In genomic region chr12:28190321-28191017, GRCh38 we compare ENCODE assay signal across 8 cellular contexts. TPM values are rescaled to one million over a fixed set of nuclear protein-coding genes. Genes with fewer than 3 reads are reported as not detected.
DNase-seq lines count a peak whose midpoint lies in the region; ATAC-seq and TF ChIP-seq lines count a peak whose summit lies in the region.

A gene with protein sequence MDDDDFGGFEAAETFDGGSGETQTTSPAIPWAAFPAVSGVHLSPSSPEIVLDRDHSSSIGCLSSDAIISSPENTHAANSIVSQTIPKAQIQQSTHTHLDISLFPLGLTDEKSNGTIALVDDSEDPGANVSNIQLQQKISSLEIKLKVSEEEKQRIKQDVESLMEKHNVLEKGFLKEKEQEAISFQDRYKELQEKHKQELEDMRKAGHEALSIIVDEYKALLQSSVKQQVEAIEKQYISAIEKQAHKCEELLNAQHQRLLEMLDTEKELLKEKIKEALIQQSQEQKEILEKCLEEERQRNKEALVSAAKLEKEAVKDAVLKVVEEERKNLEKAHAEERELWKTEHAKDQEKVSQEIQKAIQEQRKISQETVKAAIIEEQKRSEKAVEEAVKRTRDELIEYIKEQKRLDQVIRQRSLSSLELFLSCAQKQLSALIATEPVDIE (plus strand): TSS chr12:28190456. CDS start chr12:28257216, 66,760 bp downstream.

- DNase-seq in NCI-H1092 treated with DMSO at 0.1 percent for 48 hours (lab: John Stamatoyannopoulos, UW) (peak; percentile 70), T follicular helper cell (ENCODE audit: low read depth) (peak; percentile 90), adipocyte (ENCODE audit: low read depth) (peak; percentile 89), heart left ventricle (peak; percentile 86 to 92 (median 88)), posterior vena cava (ENCODE audit: low spot score) (peak; percentile 96), upper lobe of right lung (peak; percentile 96)

- ATAC-seq in HG02623 (IDR thresholded peaks at IDR 0.05; ENCODE audit: unreplicated experiment) (peak; percentile 90), heart left ventricle (peak; percentile 91 to 96 (median 93)), upper lobe of right lung (peak; percentile 96)

- peak in 1 of 2 donors; percentile 53 for TF ChIP-seq POLR2A in heart left ventricle (IDR thresholded peaks at IDR 0.05)

- H3K27me3 ChIP-seq in adipocyte (replicated peaks; ENCODE audit: control insufficient read depth, insufficient read depth, low read length) (no peaks in the 10 kb centered on the region), heart left ventricle (no peaks in the 10 kb centered on the region), upper lobe of right lung (no peaks in the 10 kb centered on the region)

- H3K27ac ChIP-seq in heart left ventricle = peak within 1 kb of the TSS; percentile 93 to 99 (median 97)
- peak within 1 kb of the TSS; percentile 98 for H3K27ac ChIP-seq in upper lobe of right lung

- intact Hi-C loops in heart left ventricle (cut with DNase I) (loop anchor here in 1 of 10 donors (5.0 kb wide), 1 partner anchor 337 kb away; no protein-coding TSS in a partner anchor), posterior vena cava (cut with DNase I) (no loop called here), upper lobe of right lung (cut with DNase I) (no loop called here)

- H3K9me3 ChIP-seq in adipocyte (ENCODE audit: control insufficient read depth, low read length) (no peaks in the 10 kb centered on the region), heart left ventricle (peaks cover 0 to 7% (median 0%) of the 10 kb centered on the region in 12 donors), upper lobe of right lung (no peaks in the 10 kb centered on the region)

- no peak for TF ChIP-seq CTCF in GM12875 (IDR thresholded peaks at IDR 0.05; ENCODE audit: borderline replicate concordance, insufficient read depth, low read depth, low read length)
- peak in 2 of 12 donors; percentile 6 to 7 for TF ChIP-seq CTCF in heart left ventricle (IDR thresholded peaks at IDR 0.05)
- no peak for TF ChIP-seq CTCF in upper lobe of right lung (IDR thresholded peaks at IDR 0.05)

- H3K4me1 ChIP-seq in adipocyte (ENCODE audit: control insufficient read depth, insufficient read depth, low read length) = peaks cover 15% of the 10 kb centered on the region
- peaks cover 0 to 23% (median 6%) of the 10 kb centered on the region in 12 donors for H3K4me1 ChIP-seq in heart left ventricle
- H3K4me1 ChIP-seq in upper lobe of right lung = peaks cover 7% of the 10 kb centered on the region

- H3K36me3 ChIP-seq in adipocyte (ENCODE audit: control insufficient read depth, insufficient read depth, low read length, severe bottlenecking) (no peaks in the 10 kb centered on the region), heart left ventricle (no peaks in the 10 kb centered on the region), upper lobe of right lung (no peaks in the 10 kb centered on the region)

- 0 to 4% (median 0%) methylated on average over 33 to 72 of the region's 72 CpGs for WGBS in heart left ventricle, 4 donors

- H3K4me3 ChIP-seq in GM12875 (ENCODE audit: low read depth, low read length) = peak within 1 kb of the TSS; percentile 98
- peak within 1 kb of the TSS; percentile 80 for H3K4me3 ChIP-seq in adipocyte (ENCODE audit: low read length)
- H3K4me3 ChIP-seq in heart left ventricle = peak within 1 kb of the TSS; percentile 55 to 99 (median 86)
- H3K4me3 ChIP-seq in upper lobe of right lung = peak within 1 kb of the TSS; percentile 82

- peak within 1 kb of the TSS; percentile 92 for H3K9ac ChIP-seq in adipocyte (ENCODE audit: low read length)

RNA-seq across cellular contexts. Expression of the gene that starts here (rescaled TPM):
- 10 to 100 TPM; 36.0 to 62.1 (median 52.2) TPM for total RNA-seq in heart left ventricle
- polyA plus RNA-seq in heart left ventricle = 10 to 100 TPM; 24.9 to 32.1 TPM
- total RNA-seq in posterior vena cava = 10 to 100 TPM; 37.9 to 40.7 TPM
- 33.4 TPM for total RNA-seq in upper lobe of right lung

Comparison
In these comparisons a context has a peak if more than half of its experiments do, and no peak if none do; other contexts are left out.
1. Peak in every context shown above with its lines: DNase-seq, ATAC-seq, H3K4me3 ChIP-seq and H3K27ac ChIP-seq.